In the genomic region with DNA sequence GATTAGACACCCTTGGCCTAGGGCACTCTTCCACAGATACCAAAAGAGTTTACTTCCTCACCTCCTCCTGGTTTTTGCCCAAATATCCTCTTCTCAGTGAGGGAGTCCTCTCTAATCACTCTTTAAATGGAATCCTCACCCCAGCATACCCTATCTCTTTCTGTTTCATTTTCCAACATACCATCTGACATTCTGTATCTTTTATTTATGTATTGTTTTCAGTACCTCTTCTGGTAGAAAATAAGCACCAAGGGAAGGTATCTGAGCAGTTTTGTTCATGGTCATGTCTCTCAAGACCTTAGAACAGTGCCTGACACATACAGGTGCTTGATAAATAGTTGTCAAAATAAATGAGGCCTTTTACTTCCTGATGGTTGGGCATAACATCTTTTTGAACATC, we compare ENCODE assay signal across 11 cellular contexts. TPM values are rescaled to one million over a fixed set of nuclear protein-coding genes. Genes with fewer than 3 reads are reported as not detected.
DNase-seq lines count a peak whose midpoint lies in the region; ATAC-seq, FAIRE-seq and TF ChIP-seq lines count a peak whose summit lies in the region.
"Had no signal": no experiment of that assay in that cellular context is flagged by ENCODE, and none has a peak within 500 bp of the region (broad histone marks: within the 10 kb centered on the region; RNA-seq: fewer than 3 reads in every experiment).

No MANE protein-coding gene starts in this region.

- POLR2A ChIA-PET in GM10248 (lab: Yijun Ruan, JAX): no interaction called here

- no peak for TF ChIP-seq EP300 in ovary (IDR thresholded peaks at IDR 0.05)

- CTCF ChIA-PET in GM10248 (lab: Yijun Ruan, JAX): interaction anchor here (1.4 to 2.1 kb wide), 2 partner anchors 16 to 101 kb away, joined by 3 to 6 read pairs; no protein-coding TSS in a partner anchor

- DNase-seq in GM10248 (ENCODE audit: extremely low spot score) (peak; percentile 23), GM19239 (ENCODE audit: insufficient read length, low spot score) (peak; percentile 9), left lung (no peak), ovary (no peak), H54 (ENCODE audit: insufficient read length, low spot score) (no peak), hippocampal formation (lab: John Stamatoyannopoulos, UW) (no peak)
- DNase-seq: NCI-H1092, substantia nigra had no signal

- no peaks in the 10 kb centered on the region for H3K27me3 ChIP-seq in left lung
- H3K27me3 ChIP-seq in ovary: no peaks in the 10 kb centered on the region

- H3K4me3 ChIP-seq in left lung (no peak overlapping the region), ovary (no peak overlapping the region)

- H3K27ac ChIP-seq in left lung (no peak overlapping the region), ovary (no peak overlapping the region)
- H3K27ac ChIP-seq: C4-2B had no signal

- TF ChIP-seq POLR2A in ovary (IDR thresholded peaks at IDR 0.05) (no peak), H54 (IDR thresholded peaks at IDR 0.05; ENCODE audit: low read depth, low read length) (no peak)

- intact Hi-C loops in left lung (cut with DNase I): no loop called here
- intact Hi-C loops in ovary (cut with DNase I): no loop called here

- TF ChIP-seq CTCF in GM10248 (IDR thresholded peaks at IDR 0.05; ENCODE audit: control extremely low read depth, extremely low read depth, low read depth, missing control alignments): no peak
- TF ChIP-seq CTCF in left lung (IDR thresholded peaks at IDR 0.05): no peak
- no peak for TF ChIP-seq CTCF in ovary (IDR thresholded peaks at IDR 0.05)

- H3K9me3 ChIP-seq in left lung (peaks cover 0 to 7% of the 10 kb centered on the region in 2 donors), ovary (no peaks in the 10 kb centered on the region)

- peak; percentile 81 for ATAC-seq in HG02798 (IDR thresholded peaks at IDR 0.05; ENCODE audit: poor library complexity, unreplicated experiment)
- peak; percentile 84 for ATAC-seq in HG03575 (IDR thresholded peaks at IDR 0.05; ENCODE audit: extremely low read depth, insufficient number of reproducible peaks, low FRiP score, unreplicated experiment)
- ATAC-seq in left lung: no peak

- FAIRE-seq in GM19239 (lab: Jason Lieb, UNC): peak; percentile 75
- no peak for FAIRE-seq in H54 (lab: Jason Lieb, UNC)

- H3K4me1 ChIP-seq in left lung (no peaks in the 10 kb centered on the region), ovary (ENCODE audit: insufficient read depth) (no peaks in the 10 kb centered on the region)

- no peaks in the 10 kb centered on the region for H3K36me3 ChIP-seq in left lung
- no peaks in the 10 kb centered on the region for H3K36me3 ChIP-seq in ovary

RNA-seq across cellular contexts. Expression of a gene that starts 55.1 kb away (rescaled TPM):
- total RNA-seq in left lung (10 to 100 TPM; 19.1 to 50.0 TPM), ovary (1 to 10 TPM; 1.8 to 5.0 (median 4.0) TPM)
- 1 to 10 TPM; 2.1 to 7.4 TPM for polyA plus RNA-seq in ovary

Comparison
In these comparisons a context has a peak if more than half of its experiments do, and no peak if none do; other contexts are left out.
1. DNase-seq: peak in GM10248 (single experiment) and GM19239 (single experiment); none in left lung (0 of 2), ovary (0 of 5), H54 (single experiment) and hippocampal formation (0 of 2).